In the genomic region with DNA sequence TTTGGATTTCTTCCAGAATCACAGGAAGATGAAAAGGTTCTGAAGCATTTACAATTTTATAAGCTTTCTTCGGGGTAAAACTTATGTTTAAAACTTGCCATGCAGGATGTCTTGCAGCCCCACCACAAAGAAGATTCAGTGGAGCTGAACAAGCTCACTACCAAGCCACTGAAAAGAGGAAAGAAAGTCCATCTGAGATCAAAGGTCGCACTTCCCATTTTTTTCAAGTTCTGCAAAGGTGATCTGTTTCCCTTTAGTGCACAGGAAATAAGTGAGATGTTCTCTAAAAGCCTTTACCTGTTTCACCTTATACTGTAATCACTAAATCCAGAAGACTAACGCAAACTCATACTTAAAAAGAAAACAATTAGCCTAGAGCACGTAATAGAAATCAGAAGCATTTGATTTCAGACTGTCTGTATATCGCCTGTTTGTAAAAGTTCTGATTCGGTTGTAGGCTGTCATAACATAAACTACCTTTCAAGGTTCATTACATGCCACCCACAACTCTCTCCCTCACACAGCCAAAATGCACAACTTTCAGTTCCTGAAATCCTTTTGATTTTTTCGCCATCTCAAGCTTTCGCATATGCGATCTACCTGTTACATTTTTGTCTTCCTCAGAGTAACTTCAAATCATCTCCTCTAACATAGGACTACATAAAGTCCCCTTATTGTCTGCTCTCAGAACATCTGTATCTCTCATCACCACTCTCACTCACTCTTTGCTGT, we compare ENCODE assay signal across 9 cellular contexts. TPM values are rescaled to one million over a fixed set of nuclear protein-coding genes. Genes with fewer than 3 reads are reported as not detected.
A peak's percentile ranks its signal among the peaks of the same experiment; 100 is the strongest.
DNase-seq lines count a peak whose midpoint lies in the region; ATAC-seq and TF ChIP-seq lines count a peak whose summit lies in the region.
"Had no signal": no experiment of that assay in that cellular context is flagged by ENCODE, and none has a peak within 500 bp of the region (broad histone marks: within the 10 kb centered on the region; RNA-seq: fewer than 3 reads in every experiment).

No MANE protein-coding gene starts in this region.

- peak; percentile 26 for DNase-seq in GM10248 (ENCODE audit: extremely low spot score)
- DNase-seq in H7, result no peak
- peak; percentile 55 for DNase-seq in OCI-LY7 (ENCODE audit: low spot score)
- DNase-seq in lung (ENCODE audit: low spot score), result no peak
- DNase-seq in NCI-H2171 treated with DMSO at 0.1 percent for 48 hours (lab: John Stamatoyannopoulos, UW), result no peak
- DNase-seq in activated naive CD8-positive, alpha-beta T cell treated with anti-CD3 and anti-CD28 coated beads, Interleukin-2, amount 50 U/mL, for 24 hours, result no peak
- no peak for DNase-seq in T-helper 1 cell
- DNase-seq in GM19240 (ENCODE audit: insufficient read length, low spot score), result no peak

- WGBS in lung, 2 donors, result 59 to 68% methylated on average over 9 of the region's 9 CpGs

- H3K4me3 Mint-ChIP-seq in activated naive CD8-positive, alpha-beta T cell treated with anti-CD3 and anti-CD28 coated beads, Interleukin-2, amount 50 U/mL, for 24 hours, result no peak overlapping the region
- H3K4me3 Mint-ChIP-seq: neural crest cell had no signal

- no peak overlapping the region for H3K27ac Mint-ChIP-seq in activated naive CD8-positive, alpha-beta T cell treated with anti-CD3 and anti-CD28 coated beads, Interleukin-2, amount 50 U/mL, for 24 hours

- POLR2A ChIA-PET in GM10248 (lab: Yijun Ruan, JAX) (no interaction called here), OCI-LY7 (lab: Charles Lee) (interaction anchor here (0.5 to 2.6 kb wide), 10 partner anchors 8 to 1385 kb away, joined by 3 to 17 read pairs (median 4); a partner anchor contains a TSS)

- BruUV-seq in OCI-LY7 (replicated peaks; lab: Mats Ljungman, UMichigan), result no TSS peak

- TF ChIP-seq CTCF in GM10248 (IDR thresholded peaks at IDR 0.05; ENCODE audit: control extremely low read depth, extremely low read depth, low read depth, missing control alignments) (no peak), OCI-LY7 (conservative IDR thresholded peaks at IDR 0.05; ENCODE audit: low read length) (no peak), lung (IDR thresholded peaks at IDR 0.05; ENCODE audit: control extremely low read depth, extremely low read depth) (no peak)

- peaks cover 37% of the 10 kb centered on the region; the same call in 1 of the 2 replicates for H3K79me2 ChIP-seq in OCI-LY7 (ENCODE audit: insufficient read depth, low read depth, low read length)

- H3K27ac ChIP-seq in OCI-LY7 (ENCODE audit: low read depth, low read length, poor library complexity, severe bottlenecking), result peak overlapping the region; percentile 13
- no peak overlapping the region for H3K27ac ChIP-seq in lung (ENCODE audit: low read depth in 1 of 2, low read length in 1 of 2)

- H2AFZ ChIP-seq in OCI-LY7 (ENCODE audit: low read length), result no peak overlapping the region

- peak overlapping the region; percentile 95 for H3K4me3 ChIP-seq in H7 (ENCODE audit: insufficient read depth, low read depth, low read length)
- H3K4me3 ChIP-seq in OCI-LY7 (ENCODE audit: low read depth, low read length, poor library complexity, severe bottlenecking), result peak overlapping the region; percentile 76
- peak overlapping the region; percentile 27 for H3K4me3 ChIP-seq in lung

- no peaks in the 10 kb centered on the region for H3K27me3 ChIP-seq in H7 (ENCODE audit: control insufficient read depth, insufficient read depth, low read length)
- no peaks in the 10 kb centered on the region for H3K27me3 ChIP-seq in lung (ENCODE audit: control insufficient read depth, insufficient read depth)

- no peaks in the 10 kb centered on the region for H3K9me2 ChIP-seq in OCI-LY7 (ENCODE audit: insufficient read depth, low read length)

- H3K4me1 ChIP-seq in OCI-LY7 (ENCODE audit: insufficient read depth, low read length, poor library complexity, severe bottlenecking) (peaks cover 20% of the 10 kb centered on the region), lung (ENCODE audit: control insufficient read depth in 2 of 2, insufficient read depth in 2 of 2, low read length in 2 of 2) (peaks cover 6 to 17% of the 10 kb centered on the region in 2 donors)

- H3K27me3 Mint-ChIP-seq in activated naive CD8-positive, alpha-beta T cell treated with anti-CD3 and anti-CD28 coated beads, Interleukin-2, amount 50 U/mL, for 24 hours, result no peaks in the 10 kb centered on the region

- H3K36me3 Mint-ChIP-seq in activated naive CD8-positive, alpha-beta T cell treated with anti-CD3 and anti-CD28 coated beads, Interleukin-2, amount 50 U/mL, for 24 hours (ENCODE audit: low read depth), result peaks cover 11% of the 10 kb centered on the region

- no peaks in the 10 kb centered on the region for H3K9me3 Mint-ChIP-seq in activated naive CD8-positive, alpha-beta T cell treated with anti-CD3 and anti-CD28 coated beads, Interleukin-2, amount 50 U/mL, for 24 hours

- H3K4me1 Mint-ChIP-seq in activated naive CD8-positive, alpha-beta T cell treated with anti-CD3 and anti-CD28 coated beads, Interleukin-2, amount 50 U/mL, for 24 hours, result peaks cover 22% of the 10 kb centered on the region
- H3K4me1 Mint-ChIP-seq: neural crest cell had no signal

- H3K9me3 ChIP-seq in OCI-LY7 (ENCODE audit: low read length) (no peaks in the 10 kb centered on the region), lung (ENCODE audit: control insufficient read depth in 2 of 2, insufficient read depth in 1 of 2, low read length in 1 of 2) (no peaks in the 10 kb centered on the region)

- H3K36me3 ChIP-seq in H7 (replicated peaks; ENCODE audit: control insufficient read depth, insufficient read depth, low read length) (no peaks in the 10 kb centered on the region), OCI-LY7 (ENCODE audit: insufficient read depth, low read length) (no peaks in the 10 kb centered on the region), lung (ENCODE audit: control insufficient read depth in 2 of 2, insufficient read depth in 2 of 2, low read length in 2 of 2) (no peaks in the 10 kb centered on the region)

- ATAC-seq in lung (ENCODE audit: insufficient read depth, low FRiP score), result no peak
- no peak for ATAC-seq in activated naive CD8-positive, alpha-beta T cell treated with anti-CD3 and anti-CD28 coated beads, Interleukin-2, amount 50 U/mL, for 24 hours

- CTCF ChIA-PET in GM10248 (lab: Yijun Ruan, JAX), result interaction anchor here (0.8 to 2.1 kb wide), 9 partner anchors 8 to 90 kb away, joined by 3 to 9 read pairs (median 4); a partner anchor contains a TSS
- CTCF ChIA-PET in OCI-LY7 (lab: Charles Lee; ENCODE audit: unreplicated experiment), result interaction anchor here (0.8 to 1.2 kb wide), 2 partner anchors 9 to 175 kb away, joined by 3 to 5 read pairs; no protein-coding TSS in a partner anchor

- H3K4me2 ChIP-seq in OCI-LY7 (ENCODE audit: low read length), result peak overlapping the region; percentile 98

- intact Hi-C loops in OCI-LY7 (cut with micrococcal nuclease; ENCODE audit: unreplicated experiment), result loop anchor here (2.0 to 10.0 kb wide), 3 partner anchors 39 to 1547 kb away; a partner anchor contains a TSS

- H4K20me1 ChIP-seq in OCI-LY7 (ENCODE audit: insufficient read depth, low read length), result peaks cover 26% of the 10 kb centered on the region

RNA-seq across cellular contexts. Expression of a gene that starts 1.8 kb away (rescaled TPM):
- 48.8 and 55.5 TPM in 2 replicates for total RNA-seq in H7 (2014; rRNA removed; shearing (Covaris generic))
- total RNA-seq in OCI-LY7 (2014; rRNA removed; shearing (Covaris generic)), result 18.6 and 20.1 TPM in 2 replicates
- total RNA-seq in OCI-LY7 (2022) (37.1 and 41.9 TPM in 2 replicates), lung (100 to 1,000 TPM in 1 of 2 donors, 10 to 100 TPM in 1; 86.7 to 119 TPM)
- 10 to 100 TPM; 56.5 to 76.2 TPM for polyA plus RNA-seq in lung

Comparison
In these comparisons a context has a peak if more than half of its experiments do, and no peak if none do; other contexts are left out.
1. DNase-seq: peak in GM10248 (single experiment) and OCI-LY7 (single experiment); none in H7 (single experiment), lung (single experiment), NCI-H2171 treated with DMSO at 0.1 percent for 48 hours (single experiment), activated naive CD8-positive, alpha-beta T cell treated with anti-CD3 and anti-CD28 coated beads, Interleukin-2, amount 50 U/mL, for 24 hours (single experiment), T-helper 1 cell (0 of 5) and GM19240 (single experiment).
2. H3K4me3 ChIP-seq: peak in every context shown above with its lines; median percentile 95 in H7; 76 in OCI-LY7; 27 in lung.